ENCODE assay signal across 2 cellular contexts in genomic region chr16:31530405-31530804, GRCh38.
TF ChIP-seq lines count a peak whose summit lies in the region.

No MANE protein-coding gene starts in this region.

TF ChIP-seq in HepG2, 621 proteins besides CTCF, POLR2A, EP300 and RAD21:
- TF ChIP-seq TERF1 (CRISPR knock-in tag; IDR thresholded peaks at IDR 0.05) (no peak), MAFF (IDR thresholded peaks at IDR 0.05; ENCODE audit: low read depth, low read length) (peak; percentile 69), EZH2 (conservative IDR thresholded peaks at IDR 0.05; ENCODE audit: low read depth, low read length) (0 out of 2 replicates have a peak, but pooled peaks have one; percentile 18), ONECUT2 (CRISPR knock-in tag; IDR thresholded peaks at IDR 0.05) (no peak), MAFK (conservative IDR thresholded peaks at IDR 0.05 in 1 of 2, IDR thresholded peaks at IDR 0.05 in 1 of 2; ENCODE audit: low read length in 2 of 2) (peak; percentile 73 to 87)

TF ChIP-seq in WTC11, 78 proteins besides CTCF, POLR2A, EP300 and RAD21:
- TF ChIP-seq SP1 (CRISPR knock-in tag; conservative IDR thresholded peaks at IDR 0.05): no peak
- TF ChIP-seq RORB (CRISPR knock-in tag; IDR thresholded peaks at IDR 0.05): no peak
- TF ChIP-seq, protein P1, sequence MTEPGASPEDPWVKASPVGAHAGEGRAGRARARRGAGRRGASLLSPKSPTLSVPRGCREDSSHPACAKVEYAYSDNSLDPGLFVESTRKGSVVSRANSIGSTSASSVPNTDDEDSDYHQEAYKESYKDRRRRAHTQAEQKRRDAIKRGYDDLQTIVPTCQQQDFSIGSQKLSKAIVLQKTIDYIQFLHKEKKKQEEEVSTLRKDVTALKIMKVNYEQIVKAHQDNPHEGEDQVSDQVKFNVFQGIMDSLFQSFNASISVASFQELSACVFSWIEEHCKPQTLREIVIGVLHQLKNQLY (CRISPR knock-in tag; IDR thresholded peaks at IDR 0.05): no peak
- TF ChIP-seq, protein P2, sequence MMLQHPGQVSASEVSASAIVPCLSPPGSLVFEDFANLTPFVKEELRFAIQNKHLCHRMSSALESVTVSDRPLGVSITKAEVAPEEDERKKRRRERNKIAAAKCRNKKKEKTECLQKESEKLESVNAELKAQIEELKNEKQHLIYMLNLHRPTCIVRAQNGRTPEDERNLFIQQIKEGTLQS (CRISPR knock-in tag; conservative IDR thresholded peaks at IDR 0.05): no peak
- no peak for TF ChIP-seq NR2C2 (CRISPR knock-in tag; IDR thresholded peaks at IDR 0.05)
- TF ChIP-seq GABPB1 (CRISPR knock-in tag; IDR thresholded peaks at IDR 0.05): no peak
- TF ChIP-seq, protein P3, sequence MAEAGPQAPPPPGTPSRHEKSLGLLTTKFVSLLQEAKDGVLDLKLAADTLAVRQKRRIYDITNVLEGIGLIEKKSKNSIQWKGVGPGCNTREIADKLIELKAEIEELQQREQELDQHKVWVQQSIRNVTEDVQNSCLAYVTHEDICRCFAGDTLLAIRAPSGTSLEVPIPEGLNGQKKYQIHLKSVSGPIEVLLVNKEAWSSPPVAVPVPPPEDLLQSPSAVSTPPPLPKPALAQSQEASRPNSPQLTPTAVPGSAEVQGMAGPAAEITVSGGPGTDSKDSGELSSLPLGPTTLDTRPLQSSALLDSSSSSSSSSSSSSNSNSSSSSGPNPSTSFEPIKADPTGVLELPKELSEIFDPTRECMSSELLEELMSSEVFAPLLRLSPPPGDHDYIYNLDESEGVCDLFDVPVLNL (CRISPR knock-in tag; IDR thresholded peaks at IDR 0.05; ENCODE audit: borderline replicate concordance, low read depth): no peak
- no peak for TF ChIP-seq ELF4 (CRISPR knock-in tag; IDR thresholded peaks at IDR 0.05; ENCODE audit: low read depth)
- TF ChIP-seq NFYB (CRISPR knock-in tag; conservative IDR thresholded peaks at IDR 0.05; ENCODE audit: low read depth): no peak
- no peak for TF ChIP-seq TP53 (CRISPR knock-in tag; IDR thresholded peaks at IDR 0.05)
- TF ChIP-seq OVOL2 (CRISPR knock-in tag; IDR thresholded peaks at IDR 0.05; ENCODE audit: borderline replicate concordance): no peak
